In genomic region chr11:88169881-88170280, GRCh38 we compare ENCODE assay signal across 35 cellular contexts. TPM values are rescaled to one million over a fixed set of nuclear protein-coding genes. Genes with fewer than 3 reads are reported as not detected.
"Had no signal": no experiment of that assay in that cellular context is flagged by ENCODE, and none has a peak within 500 bp of the region (broad histone marks: within the 10 kb centered on the region; RNA-seq: fewer than 3 reads in every experiment).

No MANE protein-coding gene starts in this region.

- H3K9me3 ChIP-seq: ascending aorta, Peyer's patch had no signal

- H3K27ac ChIP-seq: ascending aorta, Peyer's patch, VCaP had no signal

- DNase-seq: activated B cell treated with CpG ODN at 0.5 μM for 24 hours; activated CD4-positive, alpha-beta memory T cell treated with anti-CD3 and anti-CD28 coated beads for 36 hours; activated CD4-positive, alpha-beta T cell treated with anti-CD3 and anti-CD28 coated beads for 4 hours; activated CD4-positive, alpha-beta T cell treated with anti-CD3 and anti-CD28 coated beads, Interleukin-2, amount 50 U/mL, for 1 hour; activated CD4-positive, CD25-positive, alpha-beta regulatory T cell treated with anti-CD3 and anti-CD28 coated beads, Interleukin-2, amount 50 U/mL, for 72 hours; activated CD8-positive, alpha-beta memory T cell treated with anti-CD3 and anti-CD28 coated beads, Interleukin-2, amount 50 U/mL, for 4 hours; activated naive CD4-positive, alpha-beta T cell treated with anti-CD3 and anti-CD28 coated beads, Interleukin-2, amount 50 U/mL, for 16 hours; activated naive CD8-positive, alpha-beta T cell treated with anti-CD3 and anti-CD28 coated beads for 36 hours; activated T-cell treated with anti-CD3 and anti-CD28 coated beads for 4 hours; activated T-cell treated with anti-CD3 and anti-CD28 coated beads, Interleukin-2, amount 50 U/mL, for 4 hours; amygdala; caudate nucleus; cerebellar nuclear complex; Kasumi-1; KG1; MM.1S; MV-4-11; NCI-H1092; NCI-H1436 treated with DMSO at 0.1 percent for 48 hours; NCI-H1694 treated with DMSO at 0.1 percent for 48 hours; NCI-H2029; NCI-H345; NCI-H524 treated with DMSO at 0.1 percent for 48 hours; NCI-H748 treated with DMSO at 0.1 percent for 48 hours; NK-92 treated with Interleukin-12 subunit alpha and Interleukin-12 subunit beta, amount 100 ng/mL, for 24 hours; PC-3; Peyer's patch; Right ventricle myocardium superior; RPMI8226; SW 1271; T-helper 1 cell; T-helper 2 cell; T-helper 9 cell had no signal

- H3K27me3 ChIP-seq: ascending aorta, Peyer's patch had no signal

- ATAC-seq: activated T-cell treated with anti-CD3 and anti-CD28 coated beads, Interleukin-2, amount 50 U/mL, for 4 hours; PC-3 had no signal

- H3K4me3 ChIP-seq: ascending aorta, Peyer's patch had no signal

- H3K36me3 ChIP-seq: ascending aorta, Peyer's patch had no signal

RNA-seq across cellular contexts. Expression of gene RAB38, which starts 5.4 kb away (rescaled TPM):
- total RNA-seq: ascending aorta, PC-3 had no signal
